ENCODE assay signal across 8 cellular contexts in genomic region chrX:120603707-120604358, GRCh38. TPM values are rescaled to one million over a fixed set of nuclear protein-coding genes. Genes with fewer than 3 reads are reported as not detected.
A peak's percentile ranks its signal among the peaks of the same experiment; 100 is the strongest.
DNase-seq lines count a peak whose midpoint lies in the region; TF ChIP-seq lines count a peak whose summit lies in the region.

Gene MCTS1 (plus strand): TSS chrX:120604101. CDS start chrX:120604237, 136 bp downstream.

- no peak within 1 kb of the TSS for H2BK120ac ChIP-seq in H9 (ENCODE audit: low read depth, low read length, poor library complexity, severe bottlenecking)

- no peak within 1 kb of the TSS for H2BK20ac ChIP-seq in H9 (ENCODE audit: low read depth, low read length, poor library complexity, severe bottlenecking)

- H4K20me1 ChIP-seq in H9 (ENCODE audit: control insufficient read depth, insufficient read depth, insufficient read length), result no peaks in the 10 kb centered on the region
- H4K20me1 ChIP-seq in MM.1S (ENCODE audit: insufficient read depth, low read length), result no peaks in the 10 kb centered on the region

- peak within 1 kb of the TSS; percentile 95 for H3K27ac ChIP-seq in H9 (ENCODE audit: insufficient read length, low read depth, low read length)
- peak within 1 kb of the TSS; percentile 92 for H3K27ac ChIP-seq in MM.1S (ENCODE audit: low read length)
- H3K27ac ChIP-seq in SJCRH30, result peak within 1 kb of the TSS; percentile 89
- H3K27ac ChIP-seq in subcutaneous abdominal adipose tissue (ENCODE audit: low read depth, low read length), result peak within 1 kb of the TSS; percentile 84

- no peak within 1 kb of the TSS for H2AK5ac ChIP-seq in H9 (ENCODE audit: insufficient read length, low read length)

- H4K5ac ChIP-seq in H9 (ENCODE audit: insufficient read length, low read depth, low read length), result no peak within 1 kb of the TSS

- H3K56ac ChIP-seq in H9 (ENCODE audit: insufficient read length, low read depth, low read length), result no peak within 1 kb of the TSS

- no peak within 1 kb of the TSS for H4K8ac ChIP-seq in H9 (replicated peaks; ENCODE audit: insufficient read length, low read depth, low read length)

- DNase-seq in G401 (ENCODE audit: low spot score) (peak; percentile 95), H9 (peak; percentile 91), MM.1S (peak; percentile 89), SJCRH30 (peak; percentile 93 to 95), foreskin melanocyte (peak; percentile 90)
- DNase-seq in activated naive CD4-positive, alpha-beta T cell treated with Interleukin-2 at 50 U/mL for 16 hours, result peak; percentile 79

- no peaks in the 10 kb centered on the region for H3K4me1 ChIP-seq in H9 (ENCODE audit: insufficient read depth, low read length)
- H3K4me1 ChIP-seq in MM.1S (ENCODE audit: low read length), result no peaks in the 10 kb centered on the region
- H3K4me1 ChIP-seq in SJCRH30, result no peaks in the 10 kb centered on the region
- H3K4me1 ChIP-seq in neuron (ENCODE audit: insufficient read depth, low read length), result peaks cover 3% of the 10 kb centered on the region
- peaks cover 0 to 7% (median 6%) of the 10 kb centered on the region in 5 donors for H3K4me1 ChIP-seq in subcutaneous abdominal adipose tissue (ENCODE audit: control insufficient read depth in 5 of 5, insufficient read depth in 5 of 5, low read length in 5 of 5)

- H3K4me3 Mint-ChIP-seq in H9, result peak within 1 kb of the TSS; percentile 86 to 92

- in situ Hi-C loops in G401 (cut with HindIII; ENCODE audit: low sequenced_read_pairs), result no loop called here

- H3K27me3 Mint-ChIP-seq in H9 (ENCODE audit: low read depth), result peaks cover 8% of the 10 kb centered on the region

- H3K9ac ChIP-seq in H9 (ENCODE audit: extremely low read depth, insufficient read length, low read length) (peak within 1 kb of the TSS; percentile 89), MM.1S (ENCODE audit: low read length) (peak within 1 kb of the TSS; percentile 91), subcutaneous abdominal adipose tissue (ENCODE audit: low read length in 5 of 5) (peak within 1 kb of the TSS; percentile 60 to 91 (median 71))

- peak within 1 kb of the TSS; percentile 90 for H3K4me3 ChIP-seq in MM.1S (ENCODE audit: low read length)
- H3K4me3 ChIP-seq in SJCRH30, result peak within 1 kb of the TSS; percentile 85
- peak within 1 kb of the TSS; percentile 63 for H3K4me3 ChIP-seq in neuron (ENCODE audit: low read length)
- H3K4me3 ChIP-seq in subcutaneous abdominal adipose tissue (ENCODE audit: low read depth in 1 of 5, low read length in 5 of 5), result peak within 1 kb of the TSS; percentile 68 to 87 (median 70)

- no peak within 1 kb of the TSS for H3K23ac ChIP-seq in H9 (ENCODE audit: insufficient read length, low read depth, low read length)

- peak within 1 kb of the TSS; percentile 21 for H3K18ac ChIP-seq in H9 (ENCODE audit: insufficient read length, low read depth, low read length)

- no peaks in the 10 kb centered on the region for H3K79me1 ChIP-seq in H9 (ENCODE audit: insufficient read depth, low read depth, low read length, poor library complexity, severe bottlenecking)

- no peaks in the 10 kb centered on the region for H3K79me2 ChIP-seq in H9 (ENCODE audit: insufficient read depth, low read length)
- peaks cover 31% of the 10 kb centered on the region for H3K79me2 ChIP-seq in MM.1S (ENCODE audit: low read length)

- WGBS in H9 (ENCODE audit: extremely low coverage, insufficient read length, low lambda C conversion rate), result no CpG with 5 or more reads among the region's 31 CpGs

- H3K4ac ChIP-seq in H9 (ENCODE audit: low read depth, low read length), result no peak within 1 kb of the TSS

- H4K91ac ChIP-seq in H9 (ENCODE audit: insufficient read length, low read depth, low read length), result no peak within 1 kb of the TSS

- H3K36me3 Mint-ChIP-seq in H9 (ENCODE audit: insufficient read depth in 1 of 3, low read depth in 3 of 3), result peaks cover 3 to 10% (median 10%) of the 10 kb centered on the region in 3 experiments; a peak in 6 of 7 replicates

- no peaks in the 10 kb centered on the region for H3K23me2 ChIP-seq in H9 (ENCODE audit: insufficient read length, low read depth, low read length, poor library complexity, severe bottlenecking)

- H3K36me3 ChIP-seq in MM.1S (replicated peaks; ENCODE audit: insufficient read depth, low read length) (no peaks in the 10 kb centered on the region), SJCRH30 (0 out of 2 replicates have a peak, but pooled peaks cover 3% of the 10 kb centered on the region), neuron (ENCODE audit: insufficient read depth, low read length) (no peaks in the 10 kb centered on the region), subcutaneous abdominal adipose tissue (ENCODE audit: control insufficient read depth in 5 of 5, insufficient read depth in 5 of 5, low read length in 5 of 5) (peaks cover 0 to 6% (median 4%) of the 10 kb centered on the region in 5 donors)

- H3K9me3 Mint-ChIP-seq in H9, result peaks cover 60 to 61% of the 10 kb centered on the region in 2 experiments

- H3K4me2 ChIP-seq in H9 (ENCODE audit: insufficient read depth, insufficient read length, low read length), result peak within 1 kb of the TSS; percentile 86
- peak within 1 kb of the TSS; percentile 82 for H3K4me2 ChIP-seq in MM.1S (ENCODE audit: low read depth, low read length)

- no peak within 1 kb of the TSS for H3K14ac ChIP-seq in H9 (ENCODE audit: insufficient read depth, low read length)

- peak within 1 kb of the TSS; percentile 89 to 98 (median 94) for H3K27ac Mint-ChIP-seq in H9

- no peak within 1 kb of the TSS for H3T11ph ChIP-seq in H9 (ENCODE audit: low read length)

- H2BK15ac ChIP-seq in H9 (ENCODE audit: low read depth, low read length), result no peak within 1 kb of the TSS

- H3F3A ChIP-seq in MM.1S (ENCODE audit: insufficient read depth, low read length), result peaks cover 9% of the 10 kb centered on the region; the same call in 1 of the 2 replicates

- H3K4me1 Mint-ChIP-seq in H9, result peaks cover 0 to 5% of the 10 kb centered on the region in 2 experiments; a peak in 1 of 4 replicates

- H3K9me3 ChIP-seq in H9 (ENCODE audit: control insufficient read depth, low read depth, low read length) (peaks cover 19% of the 10 kb centered on the region), MM.1S (replicated peaks; ENCODE audit: insufficient read depth, low read length) (no peaks in the 10 kb centered on the region), SJCRH30 (replicated peaks) (no peaks in the 10 kb centered on the region), neuron (ENCODE audit: low read length) (no peaks in the 10 kb centered on the region), subcutaneous abdominal adipose tissue (ENCODE audit: control insufficient read depth in 5 of 5, low read length in 5 of 5) (no peaks in the 10 kb centered on the region)

- no peaks in the 10 kb centered on the region for H3K27me3 ChIP-seq in H9 (ENCODE audit: insufficient read depth, low read length)
- H3K27me3 ChIP-seq in MM.1S (replicated peaks; ENCODE audit: insufficient read depth, low read length), result no peaks in the 10 kb centered on the region
- H3K27me3 ChIP-seq in SJCRH30, result no peaks in the 10 kb centered on the region
- no peaks in the 10 kb centered on the region for H3K27me3 ChIP-seq in neuron (ENCODE audit: insufficient read depth, low read length)
- H3K27me3 ChIP-seq in subcutaneous abdominal adipose tissue (ENCODE audit: control insufficient read depth in 5 of 5, insufficient read depth in 4 of 5, low read length in 5 of 5), result peaks cover 0 to 3% (median 0%) of the 10 kb centered on the region in 5 donors

- H2BK5ac ChIP-seq in H9 (ENCODE audit: insufficient read length, low read length), result no peak within 1 kb of the TSS

- H3K9me2 ChIP-seq in MM.1S (replicated peaks; ENCODE audit: insufficient read depth, low read length), result no peaks in the 10 kb centered on the region

- TF ChIP-seq CTCF in H9 (conservative IDR thresholded peaks at IDR 0.05) (no peak), MM.1S (IDR thresholded peaks at IDR 0.05; ENCODE audit: low read length) (no peak)

- no peak within 1 kb of the TSS for H2BK12ac ChIP-seq in H9 (ENCODE audit: insufficient read length, low read depth, low read length)

- no peak within 1 kb of the TSS for H2AFZ ChIP-seq in H9 (ENCODE audit: low read length)
- H2AFZ ChIP-seq in MM.1S (ENCODE audit: low read length), result peak within 1 kb of the TSS; percentile 78
- no peak within 1 kb of the TSS for H2AFZ ChIP-seq in neuron (ENCODE audit: low read depth, low read length)

RNA-seq across cellular contexts. Expression of gene MCTS1, which starts in this region (rescaled TPM):
- total RNA-seq in G401 (2014; rRNA removed; shearing (Covaris generic)), result 60.0 and 72.6 TPM in 2 replicates
- 27.7 and 28.9 TPM in 2 replicates for total RNA-seq in H9 (2021)
- 78.7 and 84.8 TPM in 2 replicates for total RNA-seq in SJCRH30 (2014; rRNA removed; shearing (Covaris generic))

Comparison
In these comparisons a context has a peak if more than half of its experiments do, and no peak if none do; other contexts are left out.
1. Peak in every context shown above with its lines: DNase-seq, H3K4me3 ChIP-seq and H3K27ac ChIP-seq.